In genomic region chr12:50924439-50925341, GRCh38 we compare ENCODE assay signal across 8 cellular contexts. TPM values are rescaled to one million over a fixed set of nuclear protein-coding genes. Genes with fewer than 3 reads are reported as not detected.
DNase-seq lines count a peak whose midpoint lies in the region; ATAC-seq and TF ChIP-seq lines count a peak whose summit lies in the region.

No MANE protein-coding gene starts in this region.

- H3K27me3 ChIP-seq in GM06990 (replicated peaks; ENCODE audit: control insufficient read depth, insufficient read depth, low read length) = no peaks in the 10 kb centered on the region
- H3K27me3 ChIP-seq in HUES64 (ENCODE audit: insufficient read depth, low read length) = no peaks in the 10 kb centered on the region
- H3K27me3 ChIP-seq in NT2/D1 (ENCODE audit: insufficient read depth, insufficient read length) = no peaks in the 10 kb centered on the region
- no peaks in the 10 kb centered on the region for H3K27me3 ChIP-seq in body of pancreas
- no peaks in the 10 kb centered on the region for H3K27me3 ChIP-seq in psoas muscle (ENCODE audit: insufficient read depth in 3 of 3, low read length in 2 of 3)

- H3K4me3 ChIP-seq in GM06990 (replicated peaks; ENCODE audit: low read depth, low read length) (peak overlapping the region; percentile 54), HUES64 (ENCODE audit: low read length) (peak overlapping the region; percentile 42), NT2/D1 (ENCODE audit: insufficient read length, low read depth) (peak overlapping the region; percentile 55), body of pancreas (peak overlapping the region; percentile 79 to 89), psoas muscle (peak overlapping the region; percentile 78)

- TF ChIP-seq POLR2A in body of pancreas (IDR thresholded peaks at IDR 0.05) = peak in 2 of 3 donors; percentile 62 to 67

- intact Hi-C loops in body of pancreas (cut with DNase I) = no loop called here
- intact Hi-C loops in psoas muscle (cut with DNase I) = loop anchor here (5.0 kb wide), 2 partner anchors 58 to 97 kb away; no protein-coding TSS in a partner anchor

- no peaks in the 10 kb centered on the region for H3K9me3 ChIP-seq in HUES64 (ENCODE audit: insufficient read depth, low read depth, low read length)
- peaks cover 5% of the 10 kb centered on the region; the same call in 1 of the 2 replicates for H3K9me3 ChIP-seq in NT2/D1 (ENCODE audit: insufficient read depth, low read length)
- no peaks in the 10 kb centered on the region for H3K9me3 ChIP-seq in body of pancreas
- H3K9me3 ChIP-seq in psoas muscle = no peaks in the 10 kb centered on the region

- ATAC-seq in GM21717 (IDR thresholded peaks at IDR 0.05; ENCODE audit: unreplicated experiment) = peak; percentile 87
- ATAC-seq in body of pancreas = peak; percentile 90
- peak; percentile 81 to 87 (median 83) for ATAC-seq in psoas muscle
- ATAC-seq in GM18519 (IDR thresholded peaks at IDR 0.05; ENCODE audit: low FRiP score, unreplicated experiment) = no peak

- H3K27ac ChIP-seq in HUES64 (ENCODE audit: low read depth, low read length) = peak overlapping the region; percentile 83; the same call in 1 of the 2 replicates
- H3K27ac ChIP-seq in body of pancreas = peak overlapping the region; percentile 82 to 87 (median 84)
- peak overlapping the region; percentile 76 for H3K27ac ChIP-seq in psoas muscle

- no peaks in the 10 kb centered on the region for H3K36me3 ChIP-seq in GM06990 (ENCODE audit: control insufficient read depth, insufficient read depth, low read length)
- no peaks in the 10 kb centered on the region for H3K36me3 ChIP-seq in HUES64 (ENCODE audit: insufficient read depth, low read length)
- H3K36me3 ChIP-seq in NT2/D1 (ENCODE audit: insufficient read depth, insufficient read length, low read length) = no peaks in the 10 kb centered on the region
- H3K36me3 ChIP-seq in body of pancreas (replicated peaks in 1 of 2; ENCODE audit: insufficient read depth in 1 of 2, low read depth in 2 of 2) = no peaks in the 10 kb centered on the region
- peaks cover 0 to 2% of the 10 kb centered on the region in 2 donors for H3K36me3 ChIP-seq in psoas muscle (ENCODE audit: insufficient read depth in 1 of 2, low read depth in 1 of 2)

- WGBS in HUES64 = 19% methylated on average over 12 of the region's 13 CpGs
- 0 to 3% methylated on average over 9 to 13 of the region's 13 CpGs for WGBS in body of pancreas, 2 donors
- 0 to 1% (median 1%) methylated on average over 13 of the region's 13 CpGs for WGBS in psoas muscle, 3 donors

- H3K4me1 ChIP-seq in HUES64 (ENCODE audit: insufficient read depth, low read length) (peaks cover 46% of the 10 kb centered on the region), NT2/D1 (ENCODE audit: insufficient read depth, insufficient read length) (peaks cover 2% of the 10 kb centered on the region), body of pancreas (peaks cover 36% of the 10 kb centered on the region), psoas muscle (peaks cover 53% of the 10 kb centered on the region)

- H3K9ac ChIP-seq in HUES64 (ENCODE audit: low read depth, low read length) (peak overlapping the region; percentile 58; the same call in 1 of the 2 replicates), NT2/D1 (ENCODE audit: insufficient read length, low read depth) (peak overlapping the region; percentile 77)

- no peak for TF ChIP-seq CTCF in GM06990 (IDR thresholded peaks at IDR 0.05; ENCODE audit: insufficient read depth, low read length, poor library complexity, severe bottlenecking)
- peak in 1 of 7 experiments; percentile 3 for TF ChIP-seq CTCF in body of pancreas (IDR thresholded peaks at IDR 0.05)
- no peak for TF ChIP-seq CTCF in psoas muscle (IDR thresholded peaks at IDR 0.05)

- peak; percentile 57 for DNase-seq in GM06990 (ENCODE audit: extremely low read depth, insufficient read length)
- DNase-seq in NT2/D1 (ENCODE audit: low read depth, low spot score) = peak; percentile 59
- DNase-seq in body of pancreas = peak; percentile 94 to 98 (median 96)
- DNase-seq in hippocampal formation (lab: John Stamatoyannopoulos, UW) = peak; percentile 83 to 98
- peak; percentile 89 to 94 for DNase-seq in psoas muscle

RNA-seq across cellular contexts. Expression of gene HIGD1C, which starts 27.7 kb away (rescaled TPM):
- polyA plus RNA-seq in HUES64 (2013, experiment 1 of 2) = not detected
- not detected for polyA plus RNA-seq in HUES64 (2013, experiment 2 of 2)
- total RNA-seq in body of pancreas (not detected), psoas muscle (not detected)
- not detected for polyA plus RNA-seq in psoas muscle
